28 cellular contexts compared by ENCODE assay signal in genomic region chr11:7606496-7606895, GRCh38.
A peak's percentile ranks its signal among the peaks of the same experiment; 100 is the strongest.
DNase-seq lines count a peak whose midpoint lies in the region; ATAC-seq, FAIRE-seq and TF ChIP-seq lines count a peak whose summit lies in the region.
"Had no signal": no experiment of that assay in that cellular context is flagged by ENCODE, and none has a peak within 500 bp of the region (broad histone marks: within the 10 kb centered on the region; RNA-seq: fewer than 3 reads in every experiment).

No MANE protein-coding gene starts in this region.

- TSS peak; percentile 52 for BruUV-seq in Calu3 (replicated peaks; lab: Mats Ljungman, UMichigan)

- H3K27ac ChIP-seq in body of pancreas (peak overlapping the region; percentile 87 to 89 (median 88)), left lung (peak overlapping the region; percentile 20 to 34), small intestine (ENCODE audit: low read depth in 1 of 2, low read length in 1 of 2) (peak overlapping the region; percentile 90)
- H3K27ac ChIP-seq: cardiac muscle cell, neural progenitor cell, tibial artery had no signal

- TF ChIP-seq POLR2A in body of pancreas (IDR thresholded peaks at IDR 0.05): no peak

- no peaks in the 10 kb centered on the region for H3K27me3 Mint-ChIP-seq in Calu3 (ENCODE audit: unreplicated experiment)
- H3K27me3 Mint-ChIP-seq: activated CD4-positive, alpha-beta memory T cell treated with anti-CD3 and anti-CD28 coated beads, Interleukin-2, amount 10 ng/mL, durations not matched to agents 7 days and 5 days; activated naive CD8-positive, alpha-beta T cell; stimulated activated naive CD8-positive, alpha-beta T cell treated with anti-CD3 and anti-CD28 coated beads, Interleukin-15, Interleukin-2, amounts not matched to agents 100 ng/mL and 50 ng/mL, for 24 hours; T-cell had no signal

- TF ChIP-seq CTCF in Calu3 (IDR thresholded peaks at IDR 0.05; ENCODE audit: unreplicated experiment): no peak
- no peak for TF ChIP-seq CTCF in body of pancreas (IDR thresholded peaks at IDR 0.05)
- TF ChIP-seq CTCF in left lung (IDR thresholded peaks at IDR 0.05): no peak

- FAIRE-seq in small intestine (lab: Jason Lieb, UNC): no peak
- FAIRE-seq: G401.6, GM19239, HepG2 had no signal

- intact Hi-C loops in Calu3 (cut with micrococcal nuclease; ENCODE audit: unreplicated experiment): loop anchor here (5.0 kb wide), 1 partner anchor 41 kb away; no protein-coding TSS in a partner anchor
- intact Hi-C loops in body of pancreas (cut with DNase I): no loop called here
- intact Hi-C loops in left lung (cut with DNase I): no loop called here

- H3K4me3 Mint-ChIP-seq in Calu3 (ENCODE audit: low read depth, unreplicated experiment): no peak overlapping the region
- H3K4me3 Mint-ChIP-seq: activated CD4-positive, alpha-beta memory T cell treated with anti-CD3 and anti-CD28 coated beads, Interleukin-2, amount 10 ng/mL, durations not matched to agents 7 days and 5 days; activated naive CD8-positive, alpha-beta T cell; neural progenitor cell; stimulated activated naive CD8-positive, alpha-beta T cell treated with anti-CD3 and anti-CD28 coated beads, Interleukin-15, Interleukin-2, amounts not matched to agents 100 ng/mL and 50 ng/mL, for 24 hours; T-cell had no signal

- H3K27me3 ChIP-seq in body of pancreas (no peaks in the 10 kb centered on the region), left lung (no peaks in the 10 kb centered on the region), small intestine (ENCODE audit: control insufficient read depth in 2 of 2, insufficient read depth in 2 of 2, low read length in 2 of 2) (no peaks in the 10 kb centered on the region)
- H3K27me3 ChIP-seq: cardiac muscle cell, neural progenitor cell, tibial artery had no signal

- no peaks in the 10 kb centered on the region for H3K36me3 ChIP-seq in body of pancreas (replicated peaks in 1 of 2; ENCODE audit: insufficient read depth in 1 of 2, low read depth in 2 of 2)
- peaks cover 0 to 10% of the 10 kb centered on the region in 2 donors for H3K36me3 ChIP-seq in left lung
- H3K36me3 ChIP-seq in small intestine (ENCODE audit: control insufficient read depth in 2 of 2, insufficient read depth in 2 of 2, low read length in 2 of 2): peaks cover 0 to 3% of the 10 kb centered on the region in 2 donors
- H3K36me3 ChIP-seq: cardiac muscle cell, neural progenitor cell had no signal

- CTCF ChIA-PET in Calu3 (lab: Charles Lee): interaction anchor here (0.6 to 2.1 kb wide), 4 partner anchors 26 to 1007 kb away, joined by 5 to 8 read pairs (median 6); no protein-coding TSS in a partner anchor

- H3K9me3 Mint-ChIP-seq in Calu3 (ENCODE audit: low read depth, unreplicated experiment): no peaks in the 10 kb centered on the region
- H3K9me3 Mint-ChIP-seq: activated CD4-positive, alpha-beta memory T cell treated with anti-CD3 and anti-CD28 coated beads, Interleukin-2, amount 10 ng/mL, durations not matched to agents 7 days and 5 days; neural progenitor cell; stimulated activated naive CD8-positive, alpha-beta T cell treated with anti-CD3 and anti-CD28 coated beads, Interleukin-15, Interleukin-2, amounts not matched to agents 100 ng/mL and 50 ng/mL, for 24 hours; T-cell had no signal

- DNase-seq in Calu3: no peak
- no peak for DNase-seq in body of pancreas
- DNase-seq in left lung: no peak
- peak; percentile 11 for DNase-seq in small intestine
- DNase-seq in AG08396 (ENCODE audit: low spot score): no peak
- DNase-seq in NCI-H1092 (lab: John Stamatoyannopoulos, UW): no peak
- DNase-seq: activated CD4-positive, alpha-beta memory T cell treated with anti-CD3 and anti-CD28 coated beads, Interleukin-2, amount 10 ng/mL, durations not matched to agents 7 days and 5 days; activated CD4-positive, CD25-positive, alpha-beta regulatory T cell; anterior cingulate cortex; cortex of kidney; DMS53; Karpas-422; mucosa of descending colon; MV-4-11; NCI-H146; NCI-H446 treated with DMSO at 0.1 percent for 48 hours; NCI-H82; T-cell; tibial artery had no signal

- no peak for ATAC-seq in body of pancreas
- ATAC-seq in left lung: no peak
- ATAC-seq in GM18519 (IDR thresholded peaks at IDR 0.05; ENCODE audit: low FRiP score, unreplicated experiment): no peak
- ATAC-seq in GM21381 (IDR thresholded peaks at IDR 0.05; ENCODE audit: unreplicated experiment): no peak
- ATAC-seq: T-cell had no signal

- H3K27ac Mint-ChIP-seq in Calu3 (ENCODE audit: unreplicated experiment): no peak overlapping the region
- H3K27ac Mint-ChIP-seq: activated CD4-positive, alpha-beta memory T cell treated with anti-CD3 and anti-CD28 coated beads, Interleukin-2, amount 10 ng/mL, durations not matched to agents 7 days and 5 days; activated naive CD8-positive, alpha-beta T cell; neural progenitor cell; stimulated activated naive CD8-positive, alpha-beta T cell treated with anti-CD3 and anti-CD28 coated beads, Interleukin-15, Interleukin-2, amounts not matched to agents 100 ng/mL and 50 ng/mL, for 24 hours; T-cell had no signal

- peaks cover 26% of the 10 kb centered on the region for H3K4me1 Mint-ChIP-seq in Calu3 (ENCODE audit: low read depth, unreplicated experiment)
- H3K4me1 Mint-ChIP-seq: activated CD4-positive, alpha-beta memory T cell treated with anti-CD3 and anti-CD28 coated beads, Interleukin-2, amount 10 ng/mL, durations not matched to agents 7 days and 5 days; neural progenitor cell; T-cell had no signal

- H3K36me3 Mint-ChIP-seq in Calu3 (ENCODE audit: insufficient read depth, unreplicated experiment): peaks cover under 1% of the 10 kb centered on the region
- H3K36me3 Mint-ChIP-seq: activated naive CD8-positive, alpha-beta T cell; neural progenitor cell had no signal

- H3K4me1 ChIP-seq in body of pancreas (peaks cover 59% of the 10 kb centered on the region), left lung (no peaks in the 10 kb centered on the region), small intestine (ENCODE audit: control insufficient read depth in 2 of 2, insufficient read depth in 1 of 2, low read depth in 1 of 2, low read length in 1 of 2) (peaks cover 0 to 19% of the 10 kb centered on the region in 2 donors)

- H3K4me3 ChIP-seq in body of pancreas (no peak overlapping the region), left lung (no peak overlapping the region), small intestine (ENCODE audit: low read depth in 1 of 2, low read length in 2 of 2) (peak overlapping the region in 1 of 2 donors; percentile 59)
- H3K4me3 ChIP-seq: cardiac muscle cell, mucosa of descending colon, neural progenitor cell, tibial artery had no signal

- no peaks in the 10 kb centered on the region for H3K9me3 ChIP-seq in body of pancreas
- no peaks in the 10 kb centered on the region for H3K9me3 ChIP-seq in left lung
- H3K9me3 ChIP-seq in small intestine (ENCODE audit: control insufficient read depth, low read depth): no peaks in the 10 kb centered on the region
- H3K9me3 ChIP-seq: mucosa of descending colon, tibial artery had no signal

Comparison
In these comparisons a context has a peak if more than half of its experiments do, and no peak if none do; other contexts are left out.
1. H3K27ac ChIP-seq: peak in every context shown above with its lines; median percentile 90 in small intestine; 88 in body of pancreas; 27 in left lung.